ENCODE assay signal across 34 cellular contexts in the genomic region with DNA sequence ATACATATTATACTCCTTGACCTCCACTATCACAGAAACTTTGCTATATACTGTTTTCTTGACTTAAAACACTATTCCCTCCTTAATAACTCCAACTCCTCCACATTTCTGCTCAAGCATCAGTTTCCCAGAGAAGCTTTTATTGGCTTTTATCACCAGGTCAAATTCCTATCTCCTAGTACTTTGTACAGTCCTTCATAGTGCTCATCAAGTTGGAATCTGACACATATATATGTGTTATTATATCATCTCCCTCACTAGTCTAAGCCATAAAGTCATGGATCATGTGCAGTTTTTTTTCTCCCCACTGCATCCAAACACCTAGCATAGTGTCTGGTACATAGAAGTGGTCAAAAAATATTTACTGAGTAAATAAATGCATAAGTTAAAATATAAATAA. TPM values are rescaled to one million over a fixed set of nuclear protein-coding genes. Genes with fewer than 3 reads are reported as not detected.
"Had no signal": no experiment of that assay in that cellular context is flagged by ENCODE, and none has a peak within 500 bp of the region (broad histone marks: within the 10 kb centered on the region; RNA-seq: fewer than 3 reads in every experiment).

No MANE protein-coding gene starts in this region.

- DNase-seq: activated CD4-positive, alpha-beta memory T cell treated with anti-CD3 and anti-CD28 coated beads, Interleukin-2, amount 10 ng/mL, durations not matched to agents 7 days and 5 days; activated CD4-positive, alpha-beta T cell treated with anti-CD3 and anti-CD28 coated beads for 1 hour; activated CD4-positive, alpha-beta T cell treated with anti-CD3 and anti-CD28 coated beads for 36 hours; activated CD4-positive, alpha-beta T cell treated with anti-CD3 and anti-CD28 coated beads for 48 hours; activated CD4-positive, alpha-beta T cell treated with anti-CD3 and anti-CD28 coated beads, Interleukin-2, amount 10 ng/mL, durations not matched to agents 7 days and 5 days; activated CD4-positive, alpha-beta T cell treated with anti-CD3 and anti-CD28 coated beads, Interleukin-2, amount 50 U/mL, for 48 hours; activated CD4-positive, CD25-positive, alpha-beta regulatory T cell; activated CD8-positive, alpha-beta memory T cell treated with anti-CD3 and anti-CD28 coated beads for 24 hours; activated CD8-positive, alpha-beta memory T cell treated with anti-CD3 and anti-CD28 coated beads, Interleukin-2, amount 10 ng/mL, durations not matched to agents 7 days and 5 days; activated CD8-positive, alpha-beta memory T cell treated with anti-CD3 and anti-CD28 coated beads, Interleukin-2, amount 50 U/mL, for 48 hours; activated CD8-positive, alpha-beta T cell treated with anti-CD3 and anti-CD28 coated beads, Interleukin-2, amount 10 ng/mL, durations not matched to agents 7 days and 5 days; activated effector memory CD4-positive, alpha-beta T cell treated with Interleukin-2 at 50 U/mL for 16 hours; activated gamma-delta T cell; activated naive CD4-positive, alpha-beta T cell treated with anti-CD3 and anti-CD28 coated beads, Interleukin-2, amount 10 ng/mL, durations not matched to agents 7 days and 5 days; activated naive CD4-positive, alpha-beta T cell treated with Interleukin-2 at 50 U/mL for 16 hours; activated naive CD8-positive, alpha-beta T cell treated with anti-CD3 and anti-CD28 coated beads, Interleukin-2, amount 10 ng/mL, durations not matched to agents 7 days and 5 days; activated naive CD8-positive, alpha-beta T cell treated with anti-CD3 and anti-CD28 coated beads, Interleukin-2, amount 50 U/mL, for 24 hours; activated T-cell treated with anti-CD3 and anti-CD28 coated beads, Interleukin-2, amount 50 U/mL, for 24 hours; activated T-cell treated with anti-CD3 and anti-CD28 coated beads, Interleukin-2, amount 50 U/mL, for 48 hours; amniotic stem cell; aorta; body of pancreas; brain microvascular endothelial cell; central memory CD4-positive, alpha-beta T cell; T-helper 1 cell; T-helper 2 cell; T-helper 9 cell; WERI-Rb-1 had no signal

- H3K27ac ChIP-seq: body of pancreas, brain microvascular endothelial cell, breast epithelium, WERI-Rb-1 had no signal

- H3K9me3 ChIP-seq: body of pancreas, breast epithelium had no signal

- H3K4me1 ChIP-seq: breast epithelium had no signal

- H3K36me3 ChIP-seq: brain microvascular endothelial cell, breast epithelium, WERI-Rb-1 had no signal

- ATAC-seq: activated CD4-positive, alpha-beta T cell treated with anti-CD3 and anti-CD28 coated beads for 36 hours; activated CD4-positive, CD25-positive, alpha-beta regulatory T cell treated with anti-CD3 and anti-CD28 coated beads, Interleukin-2, amount 50 U/mL, for 24 hours; activated CD8-positive, alpha-beta memory T cell treated with anti-CD3 and anti-CD28 coated beads, Interleukin-2, amount 10 ng/mL, durations not matched to agents 7 days and 5 days; activated CD8-positive, alpha-beta T cell treated with anti-CD3 and anti-CD28 coated beads, Interleukin-2, amount 10 ng/mL, durations not matched to agents 7 days and 5 days; activated naive CD8-positive, alpha-beta T cell treated with anti-CD3 and anti-CD28 coated beads, Interleukin-2, amount 50 U/mL, for 24 hours; body of pancreas; WTC11 had no signal

- H3K4me3 ChIP-seq: body of pancreas, breast epithelium had no signal

RNA-seq across cellular contexts. Expression of gene BHMT, which starts 59.1 kb away (rescaled TPM):
- total RNA-seq: activated CD4-positive, alpha-beta memory T cell treated with anti-CD3 and anti-CD28 coated beads, Interleukin-2, amount 10 ng/mL, durations not matched to agents 7 days and 5 days; activated CD4-positive, alpha-beta T cell treated with anti-CD3 and anti-CD28 coated beads for 36 hours; activated CD4-positive, alpha-beta T cell treated with anti-CD3 and anti-CD28 coated beads, Interleukin-2, amount 10 ng/mL, durations not matched to agents 7 days and 5 days; activated CD8-positive, alpha-beta memory T cell treated with anti-CD3 and anti-CD28 coated beads, Interleukin-2, amount 10 ng/mL, durations not matched to agents 7 days and 5 days; activated CD8-positive, alpha-beta T cell treated with anti-CD3 and anti-CD28 coated beads, Interleukin-2, amount 10 ng/mL, durations not matched to agents 7 days and 5 days; activated naive CD8-positive, alpha-beta T cell treated with anti-CD3 and anti-CD28 coated beads, Interleukin-2, amount 10 ng/mL, durations not matched to agents 7 days and 5 days; activated T-helper 2 cell treated with anti-CD3 and anti-CD28 coated beads, Interferon-gamma antibody, Interleukin-2, Interleukin-4, amounts not matched to agents 10 μg/mL and 5 μg/mL and 100 μg/mL, durations not matched to agents 14 hours and 24 hours and 36 hours; astrocyte; body of pancreas; cardiac septum had no signal
